ENCODE assay signal across 1 cellular context in genomic region chr10:62735464-62736188, GRCh38.
TF ChIP-seq lines count a peak whose summit lies in the region.

No MANE protein-coding gene starts in this region.

TF ChIP-seq in K562, 482 proteins besides CTCF, POLR2A, EP300 and RAD21 (continued from another document and continues in another):
- TF ChIP-seq, protein P1, sequence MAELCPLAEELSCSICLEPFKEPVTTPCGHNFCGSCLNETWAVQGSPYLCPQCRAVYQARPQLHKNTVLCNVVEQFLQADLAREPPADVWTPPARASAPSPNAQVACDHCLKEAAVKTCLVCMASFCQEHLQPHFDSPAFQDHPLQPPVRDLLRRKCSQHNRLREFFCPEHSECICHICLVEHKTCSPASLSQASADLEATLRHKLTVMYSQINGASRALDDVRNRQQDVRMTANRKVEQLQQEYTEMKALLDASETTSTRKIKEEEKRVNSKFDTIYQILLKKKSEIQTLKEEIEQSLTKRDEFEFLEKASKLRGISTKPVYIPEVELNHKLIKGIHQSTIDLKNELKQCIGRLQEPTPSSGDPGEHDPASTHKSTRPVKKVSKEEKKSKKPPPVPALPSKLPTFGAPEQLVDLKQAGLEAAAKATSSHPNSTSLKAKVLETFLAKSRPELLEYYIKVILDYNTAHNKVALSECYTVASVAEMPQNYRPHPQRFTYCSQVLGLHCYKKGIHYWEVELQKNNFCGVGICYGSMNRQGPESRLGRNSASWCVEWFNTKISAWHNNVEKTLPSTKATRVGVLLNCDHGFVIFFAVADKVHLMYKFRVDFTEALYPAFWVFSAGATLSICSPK (IDR thresholded peaks at IDR 0.05; ENCODE audit: borderline replicate concordance): no peak
- TF ChIP-seq, protein P2, sequence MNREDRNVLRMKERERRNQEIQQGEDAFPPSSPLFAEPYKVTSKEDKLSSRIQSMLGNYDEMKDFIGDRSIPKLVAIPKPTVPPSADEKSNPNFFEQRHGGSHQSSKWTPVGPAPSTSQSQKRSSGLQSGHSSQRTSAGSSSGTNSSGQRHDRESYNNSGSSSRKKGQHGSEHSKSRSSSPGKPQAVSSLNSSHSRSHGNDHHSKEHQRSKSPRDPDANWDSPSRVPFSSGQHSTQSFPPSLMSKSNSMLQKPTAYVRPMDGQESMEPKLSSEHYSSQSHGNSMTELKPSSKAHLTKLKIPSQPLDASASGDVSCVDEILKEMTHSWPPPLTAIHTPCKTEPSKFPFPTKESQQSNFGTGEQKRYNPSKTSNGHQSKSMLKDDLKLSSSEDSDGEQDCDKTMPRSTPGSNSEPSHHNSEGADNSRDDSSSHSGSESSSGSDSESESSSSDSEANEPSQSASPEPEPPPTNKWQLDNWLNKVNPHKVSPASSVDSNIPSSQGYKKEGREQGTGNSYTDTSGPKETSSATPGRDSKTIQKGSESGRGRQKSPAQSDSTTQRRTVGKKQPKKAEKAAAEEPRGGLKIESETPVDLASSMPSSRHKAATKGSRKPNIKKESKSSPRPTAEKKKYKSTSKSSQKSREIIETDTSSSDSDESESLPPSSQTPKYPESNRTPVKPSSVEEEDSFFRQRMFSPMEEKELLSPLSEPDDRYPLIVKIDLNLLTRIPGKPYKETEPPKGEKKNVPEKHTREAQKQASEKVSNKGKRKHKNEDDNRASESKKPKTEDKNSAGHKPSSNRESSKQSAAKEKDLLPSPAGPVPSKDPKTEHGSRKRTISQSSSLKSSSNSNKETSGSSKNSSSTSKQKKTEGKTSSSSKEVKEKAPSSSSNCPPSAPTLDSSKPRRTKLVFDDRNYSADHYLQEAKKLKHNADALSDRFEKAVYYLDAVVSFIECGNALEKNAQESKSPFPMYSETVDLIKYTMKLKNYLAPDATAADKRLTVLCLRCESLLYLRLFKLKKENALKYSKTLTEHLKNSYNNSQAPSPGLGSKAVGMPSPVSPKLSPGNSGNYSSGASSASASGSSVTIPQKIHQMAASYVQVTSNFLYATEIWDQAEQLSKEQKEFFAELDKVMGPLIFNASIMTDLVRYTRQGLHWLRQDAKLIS (CRISPR knock-in tag; IDR thresholded peaks at IDR 0.05): no peak
- TF ChIP-seq SMAD2 (IDR thresholded peaks at IDR 0.05; ENCODE audit: low read depth, low read length): no peak
- no peak for TF ChIP-seq BCL6 (CRISPR knock-in tag; IDR thresholded peaks at IDR 0.05)
- TF ChIP-seq TRIM28 (IDR thresholded peaks at IDR 0.05): no peak
- no peak for TF ChIP-seq TAL1 (IDR thresholded peaks at IDR 0.05)
- TF ChIP-seq RBBP5 (IDR thresholded peaks at IDR 0.05; ENCODE audit: borderline replicate concordance, insufficient read depth, low read length, poor library complexity, severe bottlenecking): no peak
- no peak for TF ChIP-seq XRCC3 (IDR thresholded peaks at IDR 0.05)
- TF ChIP-seq NR2C1 (IDR thresholded peaks at IDR 0.05): no peak
- TF ChIP-seq NR2C1 (tag; IDR thresholded peaks at IDR 0.05): no peak
- no peak for TF ChIP-seq TRIM24 (IDR thresholded peaks at IDR 0.05)
- TF ChIP-seq TSC22D4 (tag; IDR thresholded peaks at IDR 0.05): no peak
- no peak for TF ChIP-seq DEAF1 (CRISPR knock-in tag; IDR thresholded peaks at IDR 0.05)
- TF ChIP-seq SMARCA4 (IDR thresholded peaks at IDR 0.05): peak; percentile 70; the same call in 1 of the 2 replicates
- no peak for TF ChIP-seq STAT5B (CRISPR knock-in tag; IDR thresholded peaks at IDR 0.05)
- peak; percentile 66 for TF ChIP-seq ARID1B (IDR thresholded peaks at IDR 0.05)
- TF ChIP-seq ZNF445 (CRISPR knock-in tag; IDR thresholded peaks at IDR 0.05; ENCODE audit: low read depth): no peak
- TF ChIP-seq DNMT1 (IDR thresholded peaks at IDR 0.05): no peak
- TF ChIP-seq, protein P3, sequence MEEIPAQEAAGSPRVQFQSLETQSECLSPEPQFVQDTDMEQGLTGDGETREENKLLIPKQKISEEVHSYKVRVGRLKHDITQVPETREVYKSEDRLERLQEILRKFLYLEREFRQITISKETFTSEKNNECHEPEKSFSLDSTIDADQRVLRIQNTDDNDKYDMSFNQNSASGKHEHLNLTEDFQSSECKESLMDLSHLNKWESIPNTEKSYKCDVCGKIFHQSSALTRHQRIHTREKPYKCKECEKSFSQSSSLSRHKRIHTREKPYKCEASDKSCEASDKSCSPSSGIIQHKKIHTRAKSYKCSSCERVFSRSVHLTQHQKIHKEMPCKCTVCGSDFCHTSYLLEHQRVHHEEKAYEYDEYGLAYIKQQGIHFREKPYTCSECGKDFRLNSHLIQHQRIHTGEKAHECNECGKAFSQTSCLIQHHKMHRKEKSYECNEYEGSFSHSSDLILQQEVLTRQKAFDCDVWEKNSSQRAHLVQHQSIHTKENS (CRISPR knock-in tag; IDR thresholded peaks at IDR 0.05): no peak
- no peak for TF ChIP-seq CEBPG (CRISPR knock-in tag; IDR thresholded peaks at IDR 0.05)
- TF ChIP-seq CEBPG (tag; conservative IDR thresholded peaks at IDR 0.05 in 1 of 2, IDR thresholded peaks at IDR 0.05 in 1 of 2): no peak
- no peak for TF ChIP-seq YY1 (IDR thresholded peaks at IDR 0.05; ENCODE audit: borderline replicate concordance in 1 of 3, control insufficient read depth in 1 of 3, extremely low read depth in 1 of 3, insufficient read depth in 3 of 3, insufficient read length in 1 of 3, insufficient replicate concordance in 2 of 3, low read depth in 1 of 3, low read length in 2 of 3)
- no peak for TF ChIP-seq PHF20 (IDR thresholded peaks at IDR 0.05; ENCODE audit: partially characterized antibody)
- peak; percentile 51; the same call in 1 of the 2 replicates for TF ChIP-seq C11orf30 (IDR thresholded peaks at IDR 0.05; ENCODE audit: low read depth)
- no peak for TF ChIP-seq MITF (IDR thresholded peaks at IDR 0.05)
- TF ChIP-seq, protein P4, sequence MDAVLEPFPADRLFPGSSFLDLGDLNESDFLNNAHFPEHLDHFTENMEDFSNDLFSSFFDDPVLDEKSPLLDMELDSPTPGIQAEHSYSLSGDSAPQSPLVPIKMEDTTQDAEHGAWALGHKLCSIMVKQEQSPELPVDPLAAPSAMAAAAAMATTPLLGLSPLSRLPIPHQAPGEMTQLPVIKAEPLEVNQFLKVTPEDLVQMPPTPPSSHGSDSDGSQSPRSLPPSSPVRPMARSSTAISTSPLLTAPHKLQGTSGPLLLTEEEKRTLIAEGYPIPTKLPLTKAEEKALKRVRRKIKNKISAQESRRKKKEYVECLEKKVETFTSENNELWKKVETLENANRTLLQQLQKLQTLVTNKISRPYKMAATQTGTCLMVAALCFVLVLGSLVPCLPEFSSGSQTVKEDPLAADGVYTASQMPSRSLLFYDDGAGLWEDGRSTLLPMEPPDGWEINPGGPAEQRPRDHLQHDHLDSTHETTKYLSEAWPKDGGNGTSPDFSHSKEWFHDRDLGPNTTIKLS (IDR thresholded peaks at IDR 0.05; ENCODE audit: borderline replicate concordance, low read depth): no peak
- TF ChIP-seq FOS (IDR thresholded peaks at IDR 0.05; ENCODE audit: extremely low read depth, insufficient read length): peak; percentile 52
- TF ChIP-seq DIDO1 (tag; IDR thresholded peaks at IDR 0.05; ENCODE audit: low read depth): no peak
- TF ChIP-seq TARDBP (IDR thresholded peaks at IDR 0.05): no peak
- no peak for TF ChIP-seq NCOR1 (IDR thresholded peaks at IDR 0.05)
- no peak for TF ChIP-seq HNRNPLL (IDR thresholded peaks at IDR 0.05; ENCODE audit: low read depth, low read length, poor library complexity, severe bottlenecking)
- no peak for TF ChIP-seq ZNF121 (CRISPR knock-in tag; conservative IDR thresholded peaks at IDR 0.05)
- TF ChIP-seq NR4A1 (CRISPR knock-in tag; IDR thresholded peaks at IDR 0.05): no peak
- TF ChIP-seq NR4A1 (tag; IDR thresholded peaks at IDR 0.05): no peak
- no peak for TF ChIP-seq ZZZ3 (IDR thresholded peaks at IDR 0.05)
- TF ChIP-seq KAT7 (CRISPR knock-in tag; IDR thresholded peaks at IDR 0.05; ENCODE audit: borderline replicate concordance): no peak
- no peak for TF ChIP-seq ZNF3 (CRISPR knock-in tag; IDR thresholded peaks at IDR 0.05)
- TF ChIP-seq CBX3 (IDR thresholded peaks at IDR 0.05; ENCODE audit: borderline replicate concordance in 1 of 2, low read length in 2 of 2): no peak
- no peak for TF ChIP-seq GATA2 (CRISPR knock-in tag; IDR thresholded peaks at IDR 0.05)
- peak; percentile 65 for TF ChIP-seq MEIS2 (IDR thresholded peaks at IDR 0.05; ENCODE audit: partially characterized antibody)
- TF ChIP-seq ZNF586 (CRISPR knock-in tag; conservative IDR thresholded peaks at IDR 0.05): no peak
- TF ChIP-seq KDM2B (CRISPR knock-in tag; IDR thresholded peaks at IDR 0.05): no peak
- no peak for TF ChIP-seq ZFPM2 (CRISPR knock-in tag; IDR thresholded peaks at IDR 0.05)
- TF ChIP-seq EWSR1 (IDR thresholded peaks at IDR 0.05; ENCODE audit: borderline replicate concordance, low read depth, partially characterized antibody): no peak
- peak; percentile 60 for TF ChIP-seq ZNF316 (IDR thresholded peaks at IDR 0.05)
- no peak for TF ChIP-seq HOXB6 (CRISPR knock-in tag; IDR thresholded peaks at IDR 0.05; ENCODE audit: borderline replicate concordance)
- TF ChIP-seq TBL1XR1 (IDR thresholded peaks at IDR 0.05; ENCODE audit: low read length in 2 of 2): peak in 1 of 2 experiments; percentile 36; a peak in 1 of 4 replicates
- no peak for TF ChIP-seq THAP12 (CRISPR knock-in tag; IDR thresholded peaks at IDR 0.05)
- TF ChIP-seq, protein P5, sequence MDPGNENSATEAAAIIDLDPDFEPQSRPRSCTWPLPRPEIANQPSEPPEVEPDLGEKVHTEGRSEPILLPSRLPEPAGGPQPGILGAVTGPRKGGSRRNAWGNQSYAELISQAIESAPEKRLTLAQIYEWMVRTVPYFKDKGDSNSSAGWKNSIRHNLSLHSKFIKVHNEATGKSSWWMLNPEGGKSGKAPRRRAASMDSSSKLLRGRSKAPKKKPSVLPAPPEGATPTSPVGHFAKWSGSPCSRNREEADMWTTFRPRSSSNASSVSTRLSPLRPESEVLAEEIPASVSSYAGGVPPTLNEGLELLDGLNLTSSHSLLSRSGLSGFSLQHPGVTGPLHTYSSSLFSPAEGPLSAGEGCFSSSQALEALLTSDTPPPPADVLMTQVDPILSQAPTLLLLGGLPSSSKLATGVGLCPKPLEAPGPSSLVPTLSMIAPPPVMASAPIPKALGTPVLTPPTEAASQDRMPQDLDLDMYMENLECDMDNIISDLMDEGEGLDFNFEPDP (CRISPR knock-in tag; IDR thresholded peaks at IDR 0.05): no peak
- TF ChIP-seq REST (CRISPR knock-in tag; IDR thresholded peaks at IDR 0.05; ENCODE audit: low read depth): no peak
- TF ChIP-seq RB1 (IDR thresholded peaks at IDR 0.05; ENCODE audit: low read depth): no peak
- peak; percentile 32; the same call in 1 of the 2 replicates for TF ChIP-seq SMARCC2 (IDR thresholded peaks at IDR 0.05; ENCODE audit: low read depth)
- no peak for TF ChIP-seq STAT5A (IDR thresholded peaks at IDR 0.05; ENCODE audit: borderline replicate concordance, low read length)
